In the genomic region with DNA sequence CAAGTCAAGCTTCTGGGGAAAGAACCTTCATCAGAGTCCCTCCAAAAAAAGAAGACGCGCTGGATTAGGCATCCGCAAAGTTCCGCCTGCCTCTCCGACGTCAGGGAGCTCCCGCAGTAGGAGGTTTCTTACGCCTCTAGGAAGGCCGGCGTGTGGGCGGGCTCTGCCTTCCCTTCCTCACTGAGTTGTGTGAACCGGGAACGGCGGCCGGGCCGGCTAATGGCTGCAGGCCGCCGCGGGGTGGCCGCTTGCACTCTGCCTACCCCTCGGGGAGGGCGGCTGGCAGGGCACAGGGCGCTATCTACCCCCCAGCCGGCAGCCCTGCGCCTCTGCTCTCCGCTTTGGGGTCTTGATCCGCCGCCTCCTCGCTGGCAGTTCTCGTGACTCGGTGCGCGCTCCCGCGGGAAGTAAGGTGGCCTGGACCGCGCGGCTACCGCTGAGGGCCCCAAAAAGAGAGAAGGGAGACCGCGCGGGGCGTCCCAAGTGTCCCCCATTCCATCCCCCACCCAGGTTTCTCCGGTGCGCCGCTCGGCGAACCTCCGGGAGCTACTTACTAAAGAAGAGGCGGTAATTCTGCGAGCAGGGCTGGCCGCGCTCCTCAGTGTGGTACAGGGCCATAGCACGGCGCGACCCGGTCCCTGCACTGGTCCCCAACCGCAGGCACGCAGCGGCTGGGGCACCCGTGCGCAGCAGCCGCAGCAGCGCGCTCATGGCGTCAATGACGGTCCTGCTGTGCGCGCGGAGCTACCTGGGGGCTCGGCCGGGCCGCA, we compare ENCODE assay signal across 8 cellular contexts. TPM values are rescaled to one million over a fixed set of nuclear protein-coding genes. Genes with fewer than 3 reads are reported as not detected.
A peak's percentile ranks its signal among the peaks of the same experiment; 100 is the strongest.
DNase-seq lines count a peak whose midpoint lies in the region; ATAC-seq and TF ChIP-seq lines count a peak whose summit lies in the region.

A gene (minus strand): TSS at position 723 of the 770 bp plus-strand sequence. CDS start 12 bp downstream, at position 711.

- TF ChIP-seq EP300 in gastroesophageal sphincter (IDR thresholded peaks at IDR 0.05): no peak

- peaks cover 40% of the 10 kb centered on the region for H4K20me1 ChIP-seq in Loucy (ENCODE audit: insufficient read depth, low read length, poor library complexity, severe bottlenecking)

- peak within 1 kb of the TSS; percentile 95 for H2AFZ ChIP-seq in Loucy (ENCODE audit: low read length)

- peaks cover 31% of the 10 kb centered on the region for H3K4me1 Mint-ChIP-seq in activated naive CD4-positive, alpha-beta T cell treated with anti-CD3 and anti-CD28 coated beads, Interleukin-2, amount 10 ng/mL, durations not matched to agents 7 days and 5 days

- H3K4me3 Mint-ChIP-seq in activated naive CD4-positive, alpha-beta T cell treated with anti-CD3 and anti-CD28 coated beads, Interleukin-2, amount 10 ng/mL, durations not matched to agents 7 days and 5 days: peak within 1 kb of the TSS; percentile 98

- CTCF ChIA-PET in activated naive CD4-positive, alpha-beta T cell treated with anti-CD3 and anti-CD28 coated beads, Interleukin-2, amount 10 ng/mL, durations not matched to agents 7 days and 5 days (lab: Charles Lee): interaction anchor here (0.6 to 2.8 kb wide), 17 partner anchors 13 to 737 kb away, joined by 3 to 26 read pairs (median 3); a partner anchor contains a TSS

- peaks cover 46% of the 10 kb centered on the region for H3K79me2 ChIP-seq in Loucy (ENCODE audit: insufficient read depth, low read length)

- H3K27me3 Mint-ChIP-seq in activated naive CD4-positive, alpha-beta T cell treated with anti-CD3 and anti-CD28 coated beads, Interleukin-2, amount 10 ng/mL, durations not matched to agents 7 days and 5 days: no peaks in the 10 kb centered on the region

- no peaks in the 10 kb centered on the region for H3K27me3 ChIP-seq in H7 (ENCODE audit: control insufficient read depth, insufficient read depth, low read length)
- H3K27me3 ChIP-seq in Loucy (ENCODE audit: insufficient read depth, low read length, poor library complexity, severe bottlenecking): no peaks in the 10 kb centered on the region
- H3K27me3 ChIP-seq in gastroesophageal sphincter: no peaks in the 10 kb centered on the region

- H3K4me3 ChIP-seq in H7 (ENCODE audit: insufficient read depth, low read depth, low read length): peak within 1 kb of the TSS; percentile 91
- peak within 1 kb of the TSS; percentile 90 for H3K4me3 ChIP-seq in Loucy (ENCODE audit: low read length, poor library complexity, severe bottlenecking)
- peak within 1 kb of the TSS; percentile 97 for H3K4me3 ChIP-seq in SK-N-MC
- peak within 1 kb of the TSS; percentile 88 to 90 for H3K4me3 ChIP-seq in gastroesophageal sphincter

- TF ChIP-seq CTCF in Loucy (conservative IDR thresholded peaks at IDR 0.05; ENCODE audit: low read length) (no peak), gastroesophageal sphincter (IDR thresholded peaks at IDR 0.05) (no peak)

- H3K36me3 ChIP-seq in H7 (replicated peaks; ENCODE audit: control insufficient read depth, insufficient read depth, low read length) (no peaks in the 10 kb centered on the region), Loucy (ENCODE audit: insufficient read depth, low read length) (no peaks in the 10 kb centered on the region), SK-N-MC (ENCODE audit: insufficient read depth, low read length) (peaks cover 32% of the 10 kb centered on the region), gastroesophageal sphincter (no peaks in the 10 kb centered on the region)

- peak; percentile 73 to 78 for TF ChIP-seq POLR2A in gastroesophageal sphincter (IDR thresholded peaks at IDR 0.05)

- peaks cover 5% of the 10 kb centered on the region for H3K36me3 Mint-ChIP-seq in activated naive CD4-positive, alpha-beta T cell treated with anti-CD3 and anti-CD28 coated beads, Interleukin-2, amount 10 ng/mL, durations not matched to agents 7 days and 5 days

- peak within 1 kb of the TSS; percentile 98 for H3K27ac Mint-ChIP-seq in activated naive CD4-positive, alpha-beta T cell treated with anti-CD3 and anti-CD28 coated beads, Interleukin-2, amount 10 ng/mL, durations not matched to agents 7 days and 5 days

- H3K27ac ChIP-seq in SK-N-MC (peak within 1 kb of the TSS; percentile 77), gastroesophageal sphincter (peak within 1 kb of the TSS; percentile 97 to 100 (median 99)), substantia nigra (ENCODE audit: low read depth, low read length, poor library complexity, severe bottlenecking) (peak within 1 kb of the TSS; percentile 77)

- H3K4me1 ChIP-seq in Loucy (ENCODE audit: insufficient read depth, low read length, poor library complexity, severe bottlenecking) (peaks cover 39% of the 10 kb centered on the region), gastroesophageal sphincter (peaks cover 8 to 47% (median 15%) of the 10 kb centered on the region in 3 donors)

- WGBS in gastroesophageal sphincter (ENCODE audit: low coverage in 1 of 2), 2 donors: 0 to 2% methylated on average over 1 to 10 of the region's 73 CpGs

- peak; percentile 95 for ATAC-seq in gastroesophageal sphincter

- H3K9me3 ChIP-seq in Loucy (ENCODE audit: insufficient read depth, low read depth, low read length): no peaks in the 10 kb centered on the region
- no peaks in the 10 kb centered on the region for H3K9me3 ChIP-seq in SK-N-MC (ENCODE audit: low read depth, low read length)
- no peaks in the 10 kb centered on the region for H3K9me3 ChIP-seq in gastroesophageal sphincter

- H3K9me2 ChIP-seq in Loucy (replicated peaks; ENCODE audit: low read depth, low read length): no peaks in the 10 kb centered on the region

- H3K9ac ChIP-seq in Loucy (ENCODE audit: low read depth, low read length, poor library complexity, severe bottlenecking): peak within 1 kb of the TSS; percentile 88
- H3K9ac ChIP-seq in SK-N-MC (ENCODE audit: insufficient read length): peak within 1 kb of the TSS; percentile 94

- H3F3A ChIP-seq in Loucy (ENCODE audit: low read depth): no peaks in the 10 kb centered on the region

- DNase-seq in GF-D8 (lab: John Stamatoyannopoulos, UW) (peak; percentile 75), H7 (peak; percentile 70), SK-N-MC (ENCODE audit: low read depth, low spot score) (no peak), non-pigmented ciliary epithelial cell (ENCODE audit: low read depth) (peak; percentile 53), substantia nigra (lab: John Stamatoyannopoulos, UW) (peak; percentile 29 to 90 (median 75))
- peak; percentile 84 for DNase-seq in activated naive CD4-positive, alpha-beta T cell treated with anti-CD3 and anti-CD28 coated beads, Interleukin-2, amount 10 ng/mL, durations not matched to agents 7 days and 5 days

- H3K4me2 ChIP-seq in Loucy (ENCODE audit: low read depth, low read length, poor library complexity, severe bottlenecking): peak within 1 kb of the TSS; percentile 83

- no peaks in the 10 kb centered on the region for H3K9me3 Mint-ChIP-seq in activated naive CD4-positive, alpha-beta T cell treated with anti-CD3 and anti-CD28 coated beads, Interleukin-2, amount 10 ng/mL, durations not matched to agents 7 days and 5 days

RNA-seq across cellular contexts. Expression of the gene that starts here (rescaled TPM):
- 70.3 and 82.4 TPM in 2 replicates for total RNA-seq in H7 (2014; rRNA removed; shearing (Covaris generic))
- 100 to 1,000 TPM in 1 of 4 donors, 10 to 100 TPM in 3; 71.5 to 142 (median 73.0) TPM for total RNA-seq in gastroesophageal sphincter
